Comparison of ENCODE assay signal across 25 cellular contexts in the genomic region with DNA sequence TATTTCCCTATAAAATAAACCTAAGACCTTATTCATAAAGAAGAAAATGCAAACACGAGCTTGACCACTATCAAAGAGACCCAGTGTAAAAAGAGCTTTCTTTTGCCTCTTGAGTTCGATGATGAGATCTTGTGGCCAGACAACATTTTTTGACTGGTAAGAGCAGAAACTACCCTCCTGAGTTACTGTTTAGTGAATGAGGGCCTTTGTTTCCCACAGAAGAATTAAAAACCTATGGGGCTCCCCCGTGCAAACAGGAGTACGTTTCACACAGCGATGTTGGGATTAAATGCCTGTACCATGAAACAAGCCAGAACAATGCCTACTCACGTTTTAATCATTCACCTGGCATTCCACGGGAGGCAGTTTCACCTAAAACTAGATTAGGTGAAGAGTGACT. TPM values are rescaled to one million over a fixed set of nuclear protein-coding genes. Genes with fewer than 3 reads are reported as not detected.
"Had no signal": no experiment of that assay in that cellular context is flagged by ENCODE, and none has a peak within 500 bp of the region (broad histone marks: within the 10 kb centered on the region; RNA-seq: fewer than 3 reads in every experiment).

No MANE protein-coding gene starts in this region.

- H3K27me3 Mint-ChIP-seq: activated naive CD8-positive, alpha-beta T cell; activated T-cell treated with anti-CD3 and anti-CD28 coated beads, Interleukin-2, amount 50 U/mL, for 24 hours; activated T-helper 17 cell treated with anti-CD3 and anti-CD28 coated beads, Interleukin-2, amount 50 U/mL, for 72 hours; central memory CD8-positive, alpha-beta T cell; natural killer cell treated with Interleukin-12 subunit alpha and Interleukin-12 subunit beta and Interleukin-15 and Interleukin-18, amount 100 ng/mL, for 72 hours; T-cell; type B pancreatic cell had no signal

- H3K4me3 Mint-ChIP-seq: activated naive CD8-positive, alpha-beta T cell; activated T-cell treated with anti-CD3 and anti-CD28 coated beads, Interleukin-2, amount 50 U/mL, for 24 hours; activated T-helper 17 cell treated with anti-CD3 and anti-CD28 coated beads, Interleukin-2, amount 50 U/mL, for 72 hours; central memory CD8-positive, alpha-beta T cell; immature natural killer cell; natural killer cell treated with Interleukin-12 subunit alpha and Interleukin-12 subunit beta and Interleukin-15 and Interleukin-18, amount 100 ng/mL, for 72 hours; T-cell; T-helper 2 cell treated with Interferon-gamma antibody and Interleukin-4, amounts not matched to agents 5 μg/mL and 100 μg/mL, for 36 hours; type B pancreatic cell had no signal

- H3K4me1 Mint-ChIP-seq: activated T-helper 17 cell treated with anti-CD3 and anti-CD28 coated beads, Interleukin-2, amount 50 U/mL, for 72 hours; central memory CD8-positive, alpha-beta T cell; immature natural killer cell had no signal

- H3K36me3 Mint-ChIP-seq: immature natural killer cell; natural killer cell treated with Interleukin-12 subunit alpha and Interleukin-12 subunit beta and Interleukin-15 and Interleukin-18, amount 100 ng/mL, for 72 hours; T-cell; type B pancreatic cell had no signal

- H3K4me1 ChIP-seq: adrenal gland, colonic mucosa, left ventricle myocardium inferior, prostate gland, spleen, testis had no signal

- DNase-seq: activated CD4-positive, alpha-beta T cell treated with anti-CD3 and anti-CD28 coated beads, Interleukin-2, amount 50 U/mL, for 4 hours; activated CD8-positive, alpha-beta memory T cell treated with anti-CD3 and anti-CD28 coated beads for 24 hours; activated CD8-positive, alpha-beta memory T cell treated with anti-CD3 and anti-CD28 coated beads, Interleukin-2, amount 50 U/mL, for 4 hours; activated naive CD4-positive, alpha-beta T cell; activated T-cell treated with anti-CD3 and anti-CD28 coated beads, Interleukin-2, amount 50 U/mL, for 24 hours; adrenal gland; colonic mucosa; foreskin fibroblast; immature natural killer cell; kidney glomerular epithelial cell; left ventricle myocardium inferior; spleen; stimulated activated CD4-positive, alpha-beta T cell treated with anti-CD3 and anti-CD28 coated beads, Interleukin-4, amount 100 ng/mL, for 1 hour; stimulated activated naive CD4-positive, alpha-beta T cell; T-cell; testis had no signal

- H3K4me3 ChIP-seq: adrenal gland, colonic mucosa, dorsolateral prefrontal cortex, left ventricle myocardium inferior, prostate gland, spleen, testis had no signal

- ATAC-seq: activated T-helper 17 cell treated with anti-CD3 and anti-CD28 coated beads, Interleukin-2, amount 50 U/mL, for 72 hours; natural killer cell treated with Interleukin-12 subunit alpha and Interleukin-12 subunit beta and Interleukin-15 and Interleukin-18, amount 100 ng/mL, for 72 hours; T-cell had no signal

- H3K27ac Mint-ChIP-seq: activated naive CD8-positive, alpha-beta T cell; activated T-cell treated with anti-CD3 and anti-CD28 coated beads, Interleukin-2, amount 50 U/mL, for 24 hours; activated T-helper 17 cell treated with anti-CD3 and anti-CD28 coated beads, Interleukin-2, amount 50 U/mL, for 72 hours; immature natural killer cell; natural killer cell treated with Interleukin-12 subunit alpha and Interleukin-12 subunit beta and Interleukin-15 and Interleukin-18, amount 100 ng/mL, for 72 hours; T-cell; T-helper 2 cell treated with Interferon-gamma antibody and Interleukin-4, amounts not matched to agents 5 μg/mL and 100 μg/mL, for 36 hours; type B pancreatic cell had no signal

- H3K27me3 ChIP-seq: adrenal gland, colonic mucosa, dorsolateral prefrontal cortex, testis had no signal

- H3K27ac ChIP-seq: adrenal gland, colonic mucosa, dorsolateral prefrontal cortex, left ventricle myocardium inferior, prostate gland, spleen, testis had no signal

- H3K9me3 ChIP-seq: adrenal gland, colonic mucosa, left ventricle myocardium inferior, prostate gland, spleen, testis had no signal

- H3K36me3 ChIP-seq: adrenal gland, colonic mucosa, left ventricle myocardium inferior, prostate gland, spleen had no signal

- H3K9me3 Mint-ChIP-seq: activated T-cell treated with anti-CD3 and anti-CD28 coated beads, Interleukin-2, amount 50 U/mL, for 24 hours; activated T-helper 17 cell treated with anti-CD3 and anti-CD28 coated beads, Interleukin-2, amount 50 U/mL, for 72 hours; central memory CD8-positive, alpha-beta T cell; natural killer cell treated with Interleukin-12 subunit alpha and Interleukin-12 subunit beta and Interleukin-15 and Interleukin-18, amount 100 ng/mL, for 72 hours; T-cell; T-helper 2 cell treated with Interferon-gamma antibody and Interleukin-4, amounts not matched to agents 5 μg/mL and 100 μg/mL, for 36 hours had no signal

RNA-seq across cellular contexts. Expression of gene MYCN, which starts 36.0 kb away (rescaled TPM):
- total RNA-seq: activated T-helper 17 cell treated with anti-CD3 and anti-CD28 coated beads, Interleukin-2, amount 50 U/mL, for 72 hours; fibroblast of lung; natural killer cell treated with Interleukin-12 subunit alpha and Interleukin-12 subunit beta and Interleukin-15 and Interleukin-18, amount 100 ng/mL, for 72 hours had no signal
- polyA plus RNA-seq: fibroblast of lung, immature natural killer cell had no signal
